Comparison of ENCODE assay signal across 1 cellular context in the genomic region with DNA sequence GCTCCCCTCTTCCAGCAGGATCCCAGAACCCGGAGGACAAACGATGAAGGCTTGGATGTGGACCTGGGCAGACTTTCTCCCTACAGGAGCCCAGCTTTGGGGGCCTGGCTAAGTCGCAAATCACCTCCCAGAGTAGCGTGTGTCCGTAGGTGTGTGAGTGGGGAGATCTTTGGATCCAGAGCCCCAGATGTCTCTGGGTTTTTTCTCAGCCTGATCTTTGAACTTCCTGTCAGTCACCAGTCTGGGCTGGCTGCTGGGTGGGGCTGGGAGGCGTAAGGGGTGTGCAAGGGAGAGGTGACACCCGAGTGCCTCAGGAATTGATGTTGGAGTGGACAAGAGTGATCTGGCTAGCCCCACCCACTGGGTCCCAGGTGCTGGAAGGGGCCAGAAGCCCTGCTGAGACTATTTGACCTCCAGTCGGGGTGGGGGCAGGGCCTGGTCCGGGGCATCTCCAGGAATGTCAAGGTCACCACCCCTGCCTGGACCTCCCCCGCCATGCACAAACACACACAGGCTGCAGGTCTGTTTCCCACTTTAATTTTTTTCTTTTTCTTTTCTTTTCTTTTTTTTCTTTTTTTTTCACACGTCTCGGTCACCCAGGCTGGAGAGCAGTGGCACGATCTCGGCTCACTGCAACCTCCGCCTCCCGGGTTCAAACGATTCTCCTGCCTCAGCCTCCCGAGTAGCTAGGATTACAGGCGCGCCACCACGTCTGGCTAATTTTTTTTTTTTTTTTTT.
A peak's percentile ranks its signal among the peaks of the same experiment; 100 is the strongest.
TF ChIP-seq lines count a peak whose summit lies in the region.

TSS of gene MOGAT3 (minus strand) at position 175 of the 738 bp plus-strand sequence. CDS start 182 bp downstream, outside the sequence.

TF ChIP-seq in HepG2, 621 proteins besides CTCF, POLR2A, EP300 and RAD21 (continued from another document and continues in another):
- TF ChIP-seq ZNF660 (CRISPR knock-in tag; IDR thresholded peaks at IDR 0.05; ENCODE audit: borderline replicate concordance, low read depth): no peak
- TF ChIP-seq HCFC1 (IDR thresholded peaks at IDR 0.05; ENCODE audit: low read depth, low read length): no peak
- TF ChIP-seq ZFX (CRISPR knock-in tag; IDR thresholded peaks at IDR 0.05; ENCODE audit: low read depth): peak; percentile 47; the same call in 1 of the 2 replicates
- TF ChIP-seq IRF2 (CRISPR knock-in tag; IDR thresholded peaks at IDR 0.05): peak; percentile 67
- TF ChIP-seq HOXD1 (CRISPR knock-in tag; IDR thresholded peaks at IDR 0.05): peak; percentile 55; the same call in 1 of the 2 replicates
- TF ChIP-seq EZH2 (conservative IDR thresholded peaks at IDR 0.05; ENCODE audit: low read depth, low read length): no peak
- no peak for TF ChIP-seq SP4 (CRISPR knock-in tag; IDR thresholded peaks at IDR 0.05)
- TF ChIP-seq ZFP91 (CRISPR knock-in tag; IDR thresholded peaks at IDR 0.05; ENCODE audit: borderline replicate concordance): peak; percentile 17; the same call in 1 of the 2 replicates
- no peak for TF ChIP-seq FOXO4 (CRISPR knock-in tag; conservative IDR thresholded peaks at IDR 0.05)
- TF ChIP-seq ZNF224 (CRISPR knock-in tag; IDR thresholded peaks at IDR 0.05): 0 out of 2 replicates have a peak, but pooled peaks have one; percentile 78
- no peak for TF ChIP-seq MTF2 (CRISPR knock-in tag; IDR thresholded peaks at IDR 0.05; ENCODE audit: borderline replicate concordance)
- peak; percentile 53 for TF ChIP-seq MED8 (CRISPR knock-in tag; IDR thresholded peaks at IDR 0.05; ENCODE audit: insufficient replicate concordance)
- peak; percentile 20; the same call in 1 of the 2 replicates for TF ChIP-seq HOXA5 (CRISPR knock-in tag; IDR thresholded peaks at IDR 0.05)
- TF ChIP-seq ELF1 (CRISPR knock-in tag; IDR thresholded peaks at IDR 0.05): peak; percentile 56; the same call in 1 of the 2 replicates
- TF ChIP-seq SRSF4 (IDR thresholded peaks at IDR 0.05; ENCODE audit: low read depth, low read length, poor library complexity, severe bottlenecking): no peak
- TF ChIP-seq RBM22 (optimal IDR thresholded peaks at IDR 0.05; ENCODE audit: low read length): no peak
- TF ChIP-seq EEA1 (CRISPR knock-in tag; IDR thresholded peaks at IDR 0.05; ENCODE audit: borderline replicate concordance): no peak
- TF ChIP-seq JUN (CRISPR knock-in tag; IDR thresholded peaks at IDR 0.05): peak; percentile 71; the same call in 1 of the 2 replicates
- no peak for TF ChIP-seq SUZ12 (IDR thresholded peaks at IDR 0.05; ENCODE audit: low read depth, low read length)
- TF ChIP-seq ZNF407 (CRISPR knock-in tag; IDR thresholded peaks at IDR 0.05; ENCODE audit: not compliant biosample characterization): no peak
- no peak for TF ChIP-seq PAF1 (CRISPR knock-in tag; IDR thresholded peaks at IDR 0.05)
- peak; percentile 83; the same call in 1 of the 2 replicates for TF ChIP-seq TIGD3 (CRISPR knock-in tag; IDR thresholded peaks at IDR 0.05; ENCODE audit: borderline replicate concordance)
- TF ChIP-seq, protein P1, sequence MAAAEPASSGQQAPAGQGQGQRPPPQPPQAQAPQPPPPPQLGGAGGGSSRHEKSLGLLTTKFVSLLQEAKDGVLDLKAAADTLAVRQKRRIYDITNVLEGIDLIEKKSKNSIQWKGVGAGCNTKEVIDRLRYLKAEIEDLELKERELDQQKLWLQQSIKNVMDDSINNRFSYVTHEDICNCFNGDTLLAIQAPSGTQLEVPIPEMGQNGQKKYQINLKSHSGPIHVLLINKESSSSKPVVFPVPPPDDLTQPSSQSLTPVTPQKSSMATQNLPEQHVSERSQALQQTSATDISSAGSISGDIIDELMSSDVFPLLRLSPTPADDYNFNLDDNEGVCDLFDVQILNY (CRISPR knock-in tag; conservative IDR thresholded peaks at IDR 0.05): 0 out of 2 replicates have a peak, but pooled peaks have one; percentile 20
- TF ChIP-seq ZNF547 (CRISPR knock-in tag; IDR thresholded peaks at IDR 0.05): peak; percentile 17; the same call in 1 of the 2 replicates
- TF ChIP-seq, protein P2, sequence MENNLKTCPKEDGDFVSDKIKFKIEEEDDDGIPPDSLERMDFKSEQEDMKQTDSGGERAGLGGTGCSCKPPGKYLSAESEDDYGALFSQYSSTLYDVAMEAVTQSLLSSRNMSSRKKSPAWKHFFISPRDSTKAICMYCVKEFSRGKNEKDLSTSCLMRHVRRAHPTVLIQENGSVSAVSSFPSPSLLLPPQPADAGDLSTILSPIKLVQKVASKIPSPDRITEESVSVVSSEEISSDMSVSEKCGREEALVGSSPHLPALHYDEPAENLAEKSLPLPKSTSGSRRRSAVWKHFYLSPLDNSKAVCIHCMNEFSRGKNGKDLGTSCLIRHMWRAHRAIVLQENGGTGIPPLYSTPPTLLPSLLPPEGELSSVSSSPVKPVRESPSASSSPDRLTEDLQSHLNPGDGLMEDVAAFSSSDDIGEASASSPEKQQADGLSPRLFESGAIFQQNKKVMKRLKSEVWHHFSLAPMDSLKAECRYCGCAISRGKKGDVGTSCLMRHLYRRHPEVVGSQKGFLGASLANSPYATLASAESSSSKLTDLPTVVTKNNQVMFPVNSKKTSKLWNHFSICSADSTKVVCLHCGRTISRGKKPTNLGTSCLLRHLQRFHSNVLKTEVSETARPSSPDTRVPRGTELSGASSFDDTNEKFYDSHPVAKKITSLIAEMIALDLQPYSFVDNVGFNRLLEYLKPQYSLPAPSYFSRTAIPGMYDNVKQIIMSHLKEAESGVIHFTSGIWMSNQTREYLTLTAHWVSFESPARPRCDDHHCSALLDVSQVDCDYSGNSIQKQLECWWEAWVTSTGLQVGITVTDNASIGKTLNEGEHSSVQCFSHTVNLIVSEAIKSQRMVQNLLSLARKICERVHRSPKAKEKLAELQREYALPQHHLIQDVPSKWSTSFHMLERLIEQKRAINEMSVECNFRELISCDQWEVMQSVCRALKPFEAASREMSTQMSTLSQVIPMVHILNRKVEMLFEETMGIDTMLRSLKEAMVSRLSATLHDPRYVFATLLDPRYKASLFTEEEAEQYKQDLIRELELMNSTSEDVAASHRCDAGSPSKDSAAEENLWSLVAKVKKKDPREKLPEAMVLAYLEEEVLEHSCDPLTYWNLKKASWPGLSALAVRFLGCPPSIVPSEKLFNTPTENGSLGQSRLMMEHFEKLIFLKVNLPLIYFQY (CRISPR knock-in tag; IDR thresholded peaks at IDR 0.05; ENCODE audit: borderline replicate concordance): peak; percentile 36; the same call in 1 of the 2 replicates
- TF ChIP-seq NR2F1 (CRISPR knock-in tag; IDR thresholded peaks at IDR 0.05): peak; percentile 88 to 90
- TF ChIP-seq HDAC1 (CRISPR knock-in tag; IDR thresholded peaks at IDR 0.05): peak; percentile 93
- TF ChIP-seq, protein P3, sequence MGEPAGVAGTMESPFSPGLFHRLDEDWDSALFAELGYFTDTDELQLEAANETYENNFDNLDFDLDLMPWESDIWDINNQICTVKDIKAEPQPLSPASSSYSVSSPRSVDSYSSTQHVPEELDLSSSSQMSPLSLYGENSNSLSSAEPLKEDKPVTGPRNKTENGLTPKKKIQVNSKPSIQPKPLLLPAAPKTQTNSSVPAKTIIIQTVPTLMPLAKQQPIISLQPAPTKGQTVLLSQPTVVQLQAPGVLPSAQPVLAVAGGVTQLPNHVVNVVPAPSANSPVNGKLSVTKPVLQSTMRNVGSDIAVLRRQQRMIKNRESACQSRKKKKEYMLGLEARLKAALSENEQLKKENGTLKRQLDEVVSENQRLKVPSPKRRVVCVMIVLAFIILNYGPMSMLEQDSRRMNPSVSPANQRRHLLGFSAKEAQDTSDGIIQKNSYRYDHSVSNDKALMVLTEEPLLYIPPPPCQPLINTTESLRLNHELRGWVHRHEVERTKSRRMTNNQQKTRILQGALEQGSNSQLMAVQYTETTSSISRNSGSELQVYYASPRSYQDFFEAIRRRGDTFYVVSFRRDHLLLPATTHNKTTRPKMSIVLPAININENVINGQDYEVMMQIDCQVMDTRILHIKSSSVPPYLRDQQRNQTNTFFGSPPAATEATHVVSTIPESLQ (CRISPR knock-in tag; conservative IDR thresholded peaks at IDR 0.05): 0 out of 2 replicates have a peak, but pooled peaks have one; percentile 67
- TF ChIP-seq, protein P4, sequence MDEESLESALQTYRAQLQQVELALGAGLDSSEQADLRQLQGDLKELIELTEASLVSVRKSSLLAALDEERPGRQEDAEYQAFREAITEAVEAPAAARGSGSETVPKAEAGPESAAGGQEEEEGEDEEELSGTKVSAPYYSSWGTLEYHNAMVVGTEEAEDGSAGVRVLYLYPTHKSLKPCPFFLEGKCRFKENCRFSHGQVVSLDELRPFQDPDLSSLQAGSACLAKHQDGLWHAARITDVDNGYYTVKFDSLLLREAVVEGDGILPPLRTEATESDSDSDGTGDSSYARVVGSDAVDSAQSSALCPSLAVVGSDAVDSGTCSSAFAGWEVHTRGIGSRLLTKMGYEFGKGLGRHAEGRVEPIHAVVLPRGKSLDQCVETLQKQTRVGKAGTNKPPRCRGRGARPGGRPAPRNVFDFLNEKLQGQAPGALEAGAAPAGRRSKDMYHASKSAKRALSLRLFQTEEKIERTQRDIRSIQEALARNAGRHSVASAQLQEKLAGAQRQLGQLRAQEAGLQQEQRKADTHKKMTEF (CRISPR knock-in tag; IDR thresholded peaks at IDR 0.05): peak; percentile 77
- peak; percentile 43; the same call in 1 of the 2 replicates for TF ChIP-seq KMT2A (CRISPR knock-in tag; IDR thresholded peaks at IDR 0.05)
- 0 out of 2 replicates have a peak, but pooled peaks have one; percentile 38 for TF ChIP-seq ATF1 (CRISPR knock-in tag; IDR thresholded peaks at IDR 0.05)
